In genomic region chr14:101823511-101824120, GRCh38 we compare ENCODE assay signal across 8 cellular contexts.
DNase-seq lines count a peak whose midpoint lies in the region; ATAC-seq lines count a peak whose summit lies in the region.

No MANE protein-coding gene starts in this region.

- DNase-seq in left lobe of liver (ENCODE audit: low spot score) (no peak), HK-2 (ENCODE audit: unreplicated experiment) (no peak), NCI-H748 (lab: John Stamatoyannopoulos, UW; ENCODE audit: unreplicated experiment) (no peak), GF-D8 (lab: John Stamatoyannopoulos, UW) (no peak)
- DNase-seq in stimulated activated effector memory CD8-positive, alpha-beta T cell treated with anti-CD3 and anti-CD28 coated beads, Interleukin-12 subunit alpha, Interleukin-12 subunit beta, amount 100 ng/mL, for 72 hours (ENCODE audit: low spot score in 2 of 2) = peak; percentile 55 to 88

- peaks cover 68% of the 10 kb centered on the region for H3K4me1 Mint-ChIP-seq in activated T-helper 17 cell treated with anti-CD3 and anti-CD28 coated beads, Interleukin-2, amount 50 U/mL, for 72 hours
- peaks cover 88% of the 10 kb centered on the region for H3K4me1 Mint-ChIP-seq in stimulated activated effector memory CD8-positive, alpha-beta T cell treated with anti-CD3 and anti-CD28 coated beads, Interleukin-12 subunit alpha, Interleukin-12 subunit beta, amount 100 ng/mL, for 72 hours

- H3K9me3 Mint-ChIP-seq in activated T-helper 17 cell treated with anti-CD3 and anti-CD28 coated beads, Interleukin-2, amount 50 U/mL, for 72 hours = no peaks in the 10 kb centered on the region
- no peaks in the 10 kb centered on the region for H3K9me3 Mint-ChIP-seq in stimulated activated effector memory CD8-positive, alpha-beta T cell treated with anti-CD3 and anti-CD28 coated beads, Interleukin-12 subunit alpha, Interleukin-12 subunit beta, amount 100 ng/mL, for 72 hours

- ATAC-seq in GM19395 (IDR thresholded peaks at IDR 0.05; ENCODE audit: unreplicated experiment) = peak; percentile 56
- peak; percentile 47 for ATAC-seq in HG03521 (IDR thresholded peaks at IDR 0.05; ENCODE audit: unreplicated experiment)
- peak; percentile 80 for ATAC-seq in activated T-helper 17 cell treated with anti-CD3 and anti-CD28 coated beads, Interleukin-2, amount 50 U/mL, for 72 hours (replicated peaks)
- ATAC-seq in left lobe of liver = peak; percentile 35
- peak; percentile 81 for ATAC-seq in stimulated activated effector memory CD8-positive, alpha-beta T cell treated with anti-CD3 and anti-CD28 coated beads, Interleukin-12 subunit alpha, Interleukin-12 subunit beta, amount 100 ng/mL, for 72 hours

- peak overlapping the region; percentile 98 for H3K27ac Mint-ChIP-seq in activated T-helper 17 cell treated with anti-CD3 and anti-CD28 coated beads, Interleukin-2, amount 50 U/mL, for 72 hours
- H3K27ac Mint-ChIP-seq in stimulated activated effector memory CD8-positive, alpha-beta T cell treated with anti-CD3 and anti-CD28 coated beads, Interleukin-12 subunit alpha, Interleukin-12 subunit beta, amount 100 ng/mL, for 72 hours = peak overlapping the region; percentile 97

- peak overlapping the region; percentile 83 for H3K4me3 Mint-ChIP-seq in activated T-helper 17 cell treated with anti-CD3 and anti-CD28 coated beads, Interleukin-2, amount 50 U/mL, for 72 hours
- peak overlapping the region; percentile 73 for H3K4me3 Mint-ChIP-seq in stimulated activated effector memory CD8-positive, alpha-beta T cell treated with anti-CD3 and anti-CD28 coated beads, Interleukin-12 subunit alpha, Interleukin-12 subunit beta, amount 100 ng/mL, for 72 hours

- no peaks in the 10 kb centered on the region for H3K27me3 Mint-ChIP-seq in activated T-helper 17 cell treated with anti-CD3 and anti-CD28 coated beads, Interleukin-2, amount 50 U/mL, for 72 hours

- peaks cover 93% of the 10 kb centered on the region for H3K36me3 Mint-ChIP-seq in activated T-helper 17 cell treated with anti-CD3 and anti-CD28 coated beads, Interleukin-2, amount 50 U/mL, for 72 hours (ENCODE audit: low read depth)
- peaks cover 99% of the 10 kb centered on the region for H3K36me3 Mint-ChIP-seq in stimulated activated effector memory CD8-positive, alpha-beta T cell treated with anti-CD3 and anti-CD28 coated beads, Interleukin-12 subunit alpha, Interleukin-12 subunit beta, amount 100 ng/mL, for 72 hours

Comparison
In these comparisons a context has a peak if more than half of its experiments do, and no peak if none do; other contexts are left out.
1. DNase-seq: peak in stimulated activated effector memory CD8-positive, alpha-beta T cell treated with anti-CD3 and anti-CD28 coated beads, Interleukin-12 subunit alpha, Interleukin-12 subunit beta, amount 100 ng/mL, for 72 hours (2 of 2); none in left lobe of liver (single experiment), HK-2 (single experiment), NCI-H748 (single experiment) and GF-D8 (single experiment).
2. Peak in every context shown above with its lines, with median percentiles within 50 percentile points of each other: ATAC-seq.